ENCODE assay signal across 1 cellular context in the genomic region with DNA sequence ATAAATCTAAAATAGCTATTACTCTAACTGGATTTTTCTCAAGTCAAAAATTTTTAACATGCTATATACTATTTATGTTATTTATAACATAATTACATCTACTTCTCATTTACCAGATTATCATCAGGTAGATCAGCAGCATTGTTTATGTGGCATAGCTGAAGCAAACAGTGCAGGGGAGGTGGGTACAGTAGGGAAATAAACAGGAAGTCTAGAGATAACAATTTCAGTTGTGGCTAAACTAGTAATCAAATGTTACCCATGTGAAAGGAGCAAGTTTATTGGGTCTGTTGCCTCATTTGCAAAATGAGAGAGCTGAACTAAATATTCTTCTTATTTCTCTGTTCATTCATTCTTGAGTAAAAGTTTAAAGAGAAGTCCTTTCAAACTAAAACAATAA.
TF ChIP-seq lines count a peak whose summit lies in the region.

No MANE protein-coding gene starts in this region.

TF ChIP-seq in WTC11, 78 proteins besides CTCF, POLR2A, EP300 and RAD21 (continued from another document):
- no peak for TF ChIP-seq ZNF281 (CRISPR knock-in tag; IDR thresholded peaks at IDR 0.05)
- TF ChIP-seq, protein P1, sequence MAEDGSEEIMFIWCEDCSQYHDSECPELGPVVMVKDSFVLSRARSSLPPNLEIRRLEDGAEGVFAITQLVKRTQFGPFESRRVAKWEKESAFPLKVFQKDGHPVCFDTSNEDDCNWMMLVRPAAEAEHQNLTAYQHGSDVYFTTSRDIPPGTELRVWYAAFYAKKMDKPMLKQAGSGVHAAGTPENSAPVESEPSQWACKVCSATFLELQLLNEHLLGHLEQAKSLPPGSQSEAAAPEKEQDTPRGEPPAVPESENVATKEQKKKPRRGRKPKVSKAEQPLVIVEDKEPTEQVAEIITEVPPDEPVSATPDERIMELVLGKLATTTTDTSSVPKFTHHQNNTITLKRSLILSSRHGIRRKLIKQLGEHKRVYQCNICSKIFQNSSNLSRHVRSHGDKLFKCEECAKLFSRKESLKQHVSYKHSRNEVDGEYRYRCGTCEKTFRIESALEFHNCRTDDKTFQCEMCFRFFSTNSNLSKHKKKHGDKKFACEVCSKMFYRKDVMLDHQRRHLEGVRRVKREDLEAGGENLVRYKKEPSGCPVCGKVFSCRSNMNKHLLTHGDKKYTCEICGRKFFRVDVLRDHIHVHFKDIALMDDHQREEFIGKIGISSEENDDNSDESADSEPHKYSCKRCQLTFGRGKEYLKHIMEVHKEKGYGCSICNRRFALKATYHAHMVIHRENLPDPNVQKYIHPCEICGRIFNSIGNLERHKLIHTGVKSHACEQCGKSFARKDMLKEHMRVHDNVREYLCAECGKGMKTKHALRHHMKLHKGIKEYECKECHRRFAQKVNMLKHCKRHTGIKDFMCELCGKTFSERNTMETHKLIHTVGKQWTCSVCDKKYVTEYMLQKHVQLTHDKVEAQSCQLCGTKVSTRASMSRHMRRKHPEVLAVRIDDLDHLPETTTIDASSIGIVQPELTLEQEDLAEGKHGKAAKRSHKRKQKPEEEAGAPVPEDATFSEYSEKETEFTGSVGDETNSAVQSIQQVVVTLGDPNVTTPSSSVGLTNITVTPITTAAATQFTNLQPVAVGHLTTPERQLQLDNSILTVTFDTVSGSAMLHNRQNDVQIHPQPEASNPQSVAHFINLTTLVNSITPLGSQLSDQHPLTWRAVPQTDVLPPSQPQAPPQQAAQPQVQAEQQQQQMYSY (CRISPR knock-in tag; IDR thresholded peaks at IDR 0.05), result no peak
- no peak for TF ChIP-seq FOXJ3 (CRISPR knock-in tag; IDR thresholded peaks at IDR 0.05; ENCODE audit: borderline replicate concordance)
- TF ChIP-seq ZSCAN18 (CRISPR knock-in tag; IDR thresholded peaks at IDR 0.05), result no peak
- TF ChIP-seq, protein P2, sequence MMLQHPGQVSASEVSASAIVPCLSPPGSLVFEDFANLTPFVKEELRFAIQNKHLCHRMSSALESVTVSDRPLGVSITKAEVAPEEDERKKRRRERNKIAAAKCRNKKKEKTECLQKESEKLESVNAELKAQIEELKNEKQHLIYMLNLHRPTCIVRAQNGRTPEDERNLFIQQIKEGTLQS (CRISPR knock-in tag; conservative IDR thresholded peaks at IDR 0.05), result no peak
- no peak for TF ChIP-seq SP1 (CRISPR knock-in tag; conservative IDR thresholded peaks at IDR 0.05)
- TF ChIP-seq, protein P3, sequence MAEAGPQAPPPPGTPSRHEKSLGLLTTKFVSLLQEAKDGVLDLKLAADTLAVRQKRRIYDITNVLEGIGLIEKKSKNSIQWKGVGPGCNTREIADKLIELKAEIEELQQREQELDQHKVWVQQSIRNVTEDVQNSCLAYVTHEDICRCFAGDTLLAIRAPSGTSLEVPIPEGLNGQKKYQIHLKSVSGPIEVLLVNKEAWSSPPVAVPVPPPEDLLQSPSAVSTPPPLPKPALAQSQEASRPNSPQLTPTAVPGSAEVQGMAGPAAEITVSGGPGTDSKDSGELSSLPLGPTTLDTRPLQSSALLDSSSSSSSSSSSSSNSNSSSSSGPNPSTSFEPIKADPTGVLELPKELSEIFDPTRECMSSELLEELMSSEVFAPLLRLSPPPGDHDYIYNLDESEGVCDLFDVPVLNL (CRISPR knock-in tag; IDR thresholded peaks at IDR 0.05; ENCODE audit: borderline replicate concordance, low read depth), result no peak
- TF ChIP-seq, protein P4, sequence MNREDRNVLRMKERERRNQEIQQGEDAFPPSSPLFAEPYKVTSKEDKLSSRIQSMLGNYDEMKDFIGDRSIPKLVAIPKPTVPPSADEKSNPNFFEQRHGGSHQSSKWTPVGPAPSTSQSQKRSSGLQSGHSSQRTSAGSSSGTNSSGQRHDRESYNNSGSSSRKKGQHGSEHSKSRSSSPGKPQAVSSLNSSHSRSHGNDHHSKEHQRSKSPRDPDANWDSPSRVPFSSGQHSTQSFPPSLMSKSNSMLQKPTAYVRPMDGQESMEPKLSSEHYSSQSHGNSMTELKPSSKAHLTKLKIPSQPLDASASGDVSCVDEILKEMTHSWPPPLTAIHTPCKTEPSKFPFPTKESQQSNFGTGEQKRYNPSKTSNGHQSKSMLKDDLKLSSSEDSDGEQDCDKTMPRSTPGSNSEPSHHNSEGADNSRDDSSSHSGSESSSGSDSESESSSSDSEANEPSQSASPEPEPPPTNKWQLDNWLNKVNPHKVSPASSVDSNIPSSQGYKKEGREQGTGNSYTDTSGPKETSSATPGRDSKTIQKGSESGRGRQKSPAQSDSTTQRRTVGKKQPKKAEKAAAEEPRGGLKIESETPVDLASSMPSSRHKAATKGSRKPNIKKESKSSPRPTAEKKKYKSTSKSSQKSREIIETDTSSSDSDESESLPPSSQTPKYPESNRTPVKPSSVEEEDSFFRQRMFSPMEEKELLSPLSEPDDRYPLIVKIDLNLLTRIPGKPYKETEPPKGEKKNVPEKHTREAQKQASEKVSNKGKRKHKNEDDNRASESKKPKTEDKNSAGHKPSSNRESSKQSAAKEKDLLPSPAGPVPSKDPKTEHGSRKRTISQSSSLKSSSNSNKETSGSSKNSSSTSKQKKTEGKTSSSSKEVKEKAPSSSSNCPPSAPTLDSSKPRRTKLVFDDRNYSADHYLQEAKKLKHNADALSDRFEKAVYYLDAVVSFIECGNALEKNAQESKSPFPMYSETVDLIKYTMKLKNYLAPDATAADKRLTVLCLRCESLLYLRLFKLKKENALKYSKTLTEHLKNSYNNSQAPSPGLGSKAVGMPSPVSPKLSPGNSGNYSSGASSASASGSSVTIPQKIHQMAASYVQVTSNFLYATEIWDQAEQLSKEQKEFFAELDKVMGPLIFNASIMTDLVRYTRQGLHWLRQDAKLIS (CRISPR knock-in tag; IDR thresholded peaks at IDR 0.05; ENCODE audit: borderline replicate concordance), result no peak
- TF ChIP-seq ZNF416 (CRISPR knock-in tag; IDR thresholded peaks at IDR 0.05), result no peak
- TF ChIP-seq SOX15 (CRISPR knock-in tag; IDR thresholded peaks at IDR 0.05), result no peak
- TF ChIP-seq, protein P5, sequence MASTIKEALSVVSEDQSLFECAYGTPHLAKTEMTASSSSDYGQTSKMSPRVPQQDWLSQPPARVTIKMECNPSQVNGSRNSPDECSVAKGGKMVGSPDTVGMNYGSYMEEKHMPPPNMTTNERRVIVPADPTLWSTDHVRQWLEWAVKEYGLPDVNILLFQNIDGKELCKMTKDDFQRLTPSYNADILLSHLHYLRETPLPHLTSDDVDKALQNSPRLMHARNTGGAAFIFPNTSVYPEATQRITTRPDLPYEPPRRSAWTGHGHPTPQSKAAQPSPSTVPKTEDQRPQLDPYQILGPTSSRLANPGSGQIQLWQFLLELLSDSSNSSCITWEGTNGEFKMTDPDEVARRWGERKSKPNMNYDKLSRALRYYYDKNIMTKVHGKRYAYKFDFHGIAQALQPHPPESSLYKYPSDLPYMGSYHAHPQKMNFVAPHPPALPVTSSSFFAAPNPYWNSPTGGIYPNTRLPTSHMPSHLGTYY (CRISPR knock-in tag; IDR thresholded peaks at IDR 0.05), result no peak
- no peak for TF ChIP-seq NR2C2 (CRISPR knock-in tag; IDR thresholded peaks at IDR 0.05)
- no peak for TF ChIP-seq ZNF425 (CRISPR knock-in tag; conservative IDR thresholded peaks at IDR 0.05)
- TF ChIP-seq ZNF219 (CRISPR knock-in tag; IDR thresholded peaks at IDR 0.05; ENCODE audit: borderline replicate concordance), result no peak
- TF ChIP-seq ZMAT4 (CRISPR knock-in tag; IDR thresholded peaks at IDR 0.05), result no peak
- TF ChIP-seq ETV6 (CRISPR knock-in tag; IDR thresholded peaks at IDR 0.05), result no peak
- TF ChIP-seq TP53 (CRISPR knock-in tag; IDR thresholded peaks at IDR 0.05), result no peak
TF ChIP-seq in WTC11: peak in this region for 0.
